Comparison of ENCODE assay signal across 8 cellular contexts in genomic region chr19:46704379-46705076, GRCh38. TPM values are rescaled to one million over a fixed set of nuclear protein-coding genes. Genes with fewer than 3 reads are reported as not detected.
A peak's percentile ranks its signal among the peaks of the same experiment; 100 is the strongest.
DNase-seq lines count a peak whose midpoint lies in the region; ATAC-seq and TF ChIP-seq lines count a peak whose summit lies in the region.

No MANE protein-coding gene starts in this region.

- DNase-seq in EH (ENCODE audit: low read depth), result peak; percentile 60
- DNase-seq in LNCaP clone FGC (ENCODE audit: low read depth), result no peak
- peak; percentile 80 for DNase-seq in activated CD4-positive, alpha-beta T cell treated with anti-CD3 and anti-CD28 coated beads for 1 hour
- peak; percentile 55 to 59 for DNase-seq in cardiac fibroblast (ENCODE audit: low read depth in 2 of 2)
- DNase-seq in lung (ENCODE audit: low spot score), result peak; percentile 84
- DNase-seq in stimulated activated CD8-positive, alpha-beta memory T cell treated with anti-CD3 and anti-CD28 coated beads, Interleukin-15, amount 100 ng/mL, for 48 hours (ENCODE audit: low read depth in 2 of 2), result peak; percentile 61 to 73
- no peak for DNase-seq in NCI-H345 treated with DMSO at 0.1 percent for 48 hours (lab: John Stamatoyannopoulos, UW; ENCODE audit: unreplicated experiment)

- 29 to 35% methylated on average over 21 of the region's 21 CpGs for WGBS in lung, 2 donors

- peaks cover 0 to 43% of the 10 kb centered on the region in 2 donors for H3K36me3 ChIP-seq in lung (ENCODE audit: control insufficient read depth in 2 of 2, insufficient read depth in 2 of 2, low read length in 2 of 2)

- no peak overlapping the region for H3K4me3 ChIP-seq in LNCaP clone FGC (ENCODE audit: low read depth, low read length)
- H3K4me3 ChIP-seq in cardiac fibroblast (replicated peaks in 1 of 2; ENCODE audit: low read depth in 2 of 2, low read length in 2 of 2), result no peak overlapping the region
- no peak overlapping the region for H3K4me3 ChIP-seq in lung

- H3K27me3 ChIP-seq in lung (ENCODE audit: control insufficient read depth, insufficient read depth), result no peaks in the 10 kb centered on the region

- ATAC-seq in lung (ENCODE audit: insufficient read depth, low FRiP score) (peak; percentile 68), GM18873 (IDR thresholded peaks at IDR 0.05; ENCODE audit: low FRiP score, unreplicated experiment) (no peak)

- no peaks in the 10 kb centered on the region for H3K4me1 ChIP-seq in lung (ENCODE audit: control insufficient read depth in 2 of 2, insufficient read depth in 2 of 2, low read length in 2 of 2)

- TF ChIP-seq CTCF in LNCaP clone FGC (IDR thresholded peaks at IDR 0.05; ENCODE audit: control insufficient read depth, extremely low read depth, insufficient read depth) (peak; percentile 55), cardiac fibroblast (IDR thresholded peaks at IDR 0.05; ENCODE audit: low read depth, low read length) (peak; percentile 94), lung (IDR thresholded peaks at IDR 0.05; ENCODE audit: control extremely low read depth, extremely low read depth) (peak; percentile 86)

- no peaks in the 10 kb centered on the region for H3K9me3 ChIP-seq in lung (ENCODE audit: control insufficient read depth in 2 of 2, insufficient read depth in 1 of 2, low read length in 1 of 2)

- no peak overlapping the region for H3K27ac ChIP-seq in lung (ENCODE audit: low read depth in 1 of 2, low read length in 1 of 2)

RNA-seq across cellular contexts. Expression of gene PRKD2, which starts 12.4 kb away (rescaled TPM):
- total RNA-seq in lung, result 10 to 100 TPM; 52.1 to 56.2 TPM
- polyA plus RNA-seq in lung, result 10 to 100 TPM; 35.5 to 38.1 TPM

RNA-seq across cellular contexts. Expression of gene FKRP, which starts 41.3 kb away (rescaled TPM):
- 10 to 100 TPM; 16.1 to 23.9 TPM for total RNA-seq in lung
- 10 to 100 TPM; 10.8 to 14.4 TPM for polyA plus RNA-seq in lung

RNA-seq across cellular contexts. Expression of gene STRN4, which starts 41.7 kb away (rescaled TPM):
- total RNA-seq in lung, result 10 to 100 TPM; 71.6 to 86.8 TPM
- 10 to 100 TPM; 71.9 to 86.6 TPM for polyA plus RNA-seq in lung

RNA-seq across cellular contexts. Expression of gene DACT3, which starts 43.5 kb away (rescaled TPM):
- total RNA-seq in lung, result 10 to 100 TPM in 1 of 2 donors, 1 to 10 TPM in 1; 7.8 to 14.0 TPM
- polyA plus RNA-seq in lung, result 1 to 10 TPM; 2.8 to 3.9 TPM

Comparison
In these comparisons a context has a peak if more than half of its experiments do, and no peak if none do; other contexts are left out.
1. DNase-seq: peak in EH (single experiment), activated CD4-positive, alpha-beta T cell treated with anti-CD3 and anti-CD28 coated beads for 1 hour (single experiment), cardiac fibroblast (2 of 2), lung (single experiment) and stimulated activated CD8-positive, alpha-beta memory T cell treated with anti-CD3 and anti-CD28 coated beads, Interleukin-15, amount 100 ng/mL, for 48 hours (2 of 2); none in LNCaP clone FGC (single experiment) and NCI-H345 treated with DMSO at 0.1 percent for 48 hours (single experiment).
2. Peak in every context shown above with its lines, with median percentiles within 50 percentile points of each other: CTCF ChIP-seq.